Comparison of ENCODE assay signal across 32 cellular contexts in the genomic region with DNA sequence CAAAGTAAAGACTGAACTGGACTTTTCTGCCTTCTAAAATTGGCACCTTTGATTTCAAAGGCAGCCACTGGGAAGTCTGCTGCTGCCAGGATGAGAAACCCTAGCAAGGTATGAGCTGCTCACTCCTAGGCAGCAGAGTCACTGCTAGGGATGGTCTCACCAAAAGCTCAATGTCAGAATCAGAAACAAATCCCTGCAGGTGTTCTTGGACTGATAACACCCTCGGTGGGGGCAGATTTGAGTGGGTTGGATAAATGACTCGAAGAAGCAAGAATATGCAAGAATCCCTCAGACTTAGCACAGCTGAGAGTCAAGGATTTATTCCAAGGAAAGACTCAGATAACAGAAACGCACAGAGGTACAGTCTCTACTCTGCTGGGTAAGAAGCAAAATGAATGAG.
"Had no signal": no experiment of that assay in that cellular context is flagged by ENCODE, and none has a peak within 500 bp of the region (broad histone marks: within the 10 kb centered on the region; RNA-seq: fewer than 3 reads in every experiment).

No MANE protein-coding gene starts in this region.

- FAIRE-seq: islet of Langerhans, kidney, urothelium cell line had no signal

- H3K9ac ChIP-seq: neural progenitor cell, parathyroid adenoma had no signal

- H3K4me1 ChIP-seq: left lung, lower lobe of right lung, parathyroid adenoma, psoas muscle, spleen, upper lobe of right lung had no signal

- H3K27me3 ChIP-seq: left lung, neural progenitor cell, neutrophil, right atrium auricular region, spleen, suprapubic skin, tibial artery, upper lobe of right lung had no signal

- ATAC-seq: left colon; left lung; lower lobe of right lung; natural killer cell; psoas muscle; sciatic nerve; stimulated activated memory B cell treated with anti-CD40 and anti-IgM and Interleukin-4, amounts not matched to agents 10 μg/mL and 1 μg/mL and 100 μg/mL, for 72 hours; stimulated activated naive CD8-positive, alpha-beta T cell treated with anti-CD3 and anti-CD28 coated beads, Interleukin-15, amount 100 ng/mL, for 72 hours; upper lobe of right lung had no signal

- H3K79me2 ChIP-seq: parathyroid adenoma had no signal

- H3K27ac ChIP-seq: left lung, lower lobe of right lung, neural progenitor cell, neutrophil, parathyroid adenoma, psoas muscle, right atrium auricular region, skin epidermis, spleen, suprapubic skin, thoracic aorta, tibial artery, upper lobe of right lung had no signal

- H3K9me3 ChIP-seq: left lung, lower lobe of right lung, neutrophil, psoas muscle, right atrium auricular region, spleen, suprapubic skin, thoracic aorta, tibial artery, upper lobe of right lung had no signal

- DNase-seq: hypothalamus; immature natural killer cell; kidney; left colon; left lung; lower lobe of right lung; mammary epithelial cell; mesenchymal stem cell; naive B cell; natural killer cell; nephron progenitor cell; occipital lobe; psoas muscle; spleen; stimulated activated CD4-positive, alpha-beta T cell treated with anti-CD3 and anti-CD28 coated beads, Interleukin-4, amount 100 ng/mL, for 4 hours; stimulated activated CD8-positive, alpha-beta memory T cell treated with anti-CD3 and anti-CD28 coated beads, Interleukin-4, amount 100 ng/mL, for 48 hours; stimulated activated naive CD4-positive, alpha-beta T cell treated with Interleukin-2 at 50 U/mL for 16 hours; stimulated activated naive CD8-positive, alpha-beta T cell treated with anti-CD3 and anti-CD28 coated beads, Interleukin-15, amount 100 ng/mL, for 72 hours; tibial artery; trophoblast cell; upper lobe of right lung had no signal

- H3K4me2 ChIP-seq: neural progenitor cell had no signal

- H3K4me3 ChIP-seq: left lung, lower lobe of right lung, neural progenitor cell, psoas muscle, right atrium auricular region, skin epidermis, spleen, suprapubic skin, thoracic aorta, tibial artery, upper lobe of right lung had no signal

- H2AFZ ChIP-seq: neural progenitor cell, parathyroid adenoma had no signal

- H3K36me3 ChIP-seq: left lung, lower lobe of right lung, neural progenitor cell, neutrophil, right atrium auricular region, spleen, thoracic aorta, upper lobe of right lung had no signal
